9 cellular contexts compared by ENCODE assay signal in genomic region chr10:14382022-14382421, GRCh38. TPM values are rescaled to one million over a fixed set of nuclear protein-coding genes. Genes with fewer than 3 reads are reported as not detected.
DNase-seq lines count a peak whose midpoint lies in the region; ATAC-seq and TF ChIP-seq lines count a peak whose summit lies in the region.
"Had no signal": no experiment of that assay in that cellular context is flagged by ENCODE, and none has a peak within 500 bp of the region (broad histone marks: within the 10 kb centered on the region; RNA-seq: fewer than 3 reads in every experiment).

No MANE protein-coding gene starts in this region.

- H3K9ac ChIP-seq in smooth muscle cell (ENCODE audit: low read depth) = no peak overlapping the region
- H3K9ac ChIP-seq: BLaER1 treated with 17β-estradiol and CSF1 and Interleukin-3, amounts not matched to agents 10 nM and 100 nM had no signal

- POLR2A ChIA-PET in AG04450 (lab: Yijun Ruan, JAX) = no interaction called here

- no peak for TF ChIP-seq POLR2A in Peyer's patch (IDR thresholded peaks at IDR 0.05)

- H3K79me2 ChIP-seq in smooth muscle cell (ENCODE audit: low read depth) = no peaks in the 10 kb centered on the region

- CTCF ChIA-PET in AG04450 (lab: Charles Lee) = interaction anchor here (1.1 to 1.3 kb wide), 2 partner anchors 9 to 14 kb away, joined by 4 to 6 read pairs; no protein-coding TSS in a partner anchor

- H3K4me3 ChIP-seq in AG04450 (ENCODE audit: low read depth, low read length) (no peak overlapping the region), Peyer's patch (no peak overlapping the region), smooth muscle cell (no peak overlapping the region)
- H3K4me3 ChIP-seq: BLaER1 treated with 17β-estradiol and CSF1 and Interleukin-3, amounts not matched to agents 10 nM and 100 nM had no signal

- 77% methylated on average over 5 of the region's 5 CpGs for WGBS in smooth muscle cell (ENCODE audit: low lambda C conversion rate)

- no peak overlapping the region for H3K4me2 ChIP-seq in smooth muscle cell
- H3K4me2 ChIP-seq: BLaER1 treated with 17β-estradiol and CSF1 and Interleukin-3, amounts not matched to agents 10 nM and 100 nM had no signal

- H3K27me3 ChIP-seq in AG04450 (ENCODE audit: control insufficient read depth, insufficient read depth, low read length) (no peaks in the 10 kb centered on the region), Peyer's patch (no peaks in the 10 kb centered on the region), smooth muscle cell (ENCODE audit: low read depth) (no peaks in the 10 kb centered on the region)
- H3K27me3 ChIP-seq: BLaER1 treated with 17β-estradiol and CSF1 and Interleukin-3, amounts not matched to agents 10 nM and 100 nM had no signal

- no peaks in the 10 kb centered on the region for H4K20me1 ChIP-seq in smooth muscle cell (ENCODE audit: low read depth)
- H4K20me1 ChIP-seq: BLaER1 treated with 17β-estradiol and CSF1 and Interleukin-3, amounts not matched to agents 10 nM and 100 nM had no signal

- ATAC-seq in GM21723 (IDR thresholded peaks at IDR 0.05; ENCODE audit: unreplicated experiment) (peak; percentile 82), HG03196 (IDR thresholded peaks at IDR 0.05; ENCODE audit: unreplicated experiment) (no peak)

- H3F3A ChIP-seq in smooth muscle cell (ENCODE audit: low read depth) = peaks cover 10% of the 10 kb centered on the region

- no peaks in the 10 kb centered on the region for H3K9me3 ChIP-seq in AG04450 (ENCODE audit: control insufficient read depth, insufficient read depth, low read length)
- no peaks in the 10 kb centered on the region for H3K9me3 ChIP-seq in Peyer's patch
- no peaks in the 10 kb centered on the region for H3K9me3 ChIP-seq in smooth muscle cell (replicated peaks; ENCODE audit: low read depth)
- H3K9me3 ChIP-seq: BLaER1 treated with 17β-estradiol and CSF1 and Interleukin-3, amounts not matched to agents 10 nM and 100 nM had no signal

- no peak for TF ChIP-seq CTCF in AG04450 (IDR thresholded peaks at IDR 0.05; ENCODE audit: low read depth, low read length)
- TF ChIP-seq CTCF in Peyer's patch (IDR thresholded peaks at IDR 0.05) = no peak
- no peak for TF ChIP-seq CTCF in smooth muscle cell (IDR thresholded peaks at IDR 0.05; ENCODE audit: borderline replicate concordance, insufficient read depth, poor library complexity, severe bottlenecking)

- H3K27ac ChIP-seq in AG04450 (ENCODE audit: low read depth, low read length) (no peak overlapping the region), Peyer's patch (no peak overlapping the region), smooth muscle cell (ENCODE audit: low read depth) (no peak overlapping the region)
- H3K27ac ChIP-seq: BLaER1 treated with 17β-estradiol and CSF1 and Interleukin-3, amounts not matched to agents 10 nM and 100 nM had no signal

- no peaks in the 10 kb centered on the region for H3K4me1 ChIP-seq in Peyer's patch
- peaks cover 12% of the 10 kb centered on the region for H3K4me1 ChIP-seq in smooth muscle cell (ENCODE audit: low read depth)

- H3K36me3 ChIP-seq in Peyer's patch (no peaks in the 10 kb centered on the region), smooth muscle cell (ENCODE audit: low read depth) (no peaks in the 10 kb centered on the region)
- H3K36me3 ChIP-seq: BLaER1 treated with 17β-estradiol and CSF1 and Interleukin-3, amounts not matched to agents 10 nM and 100 nM had no signal

- DNase-seq in AG04450 (ENCODE audit: low read depth, low spot score) (peak; percentile 16), kidney glomerular epithelial cell (lab: John Stamatoyannopoulos, UW) (peak; percentile 93), Peyer's patch (no peak), hippocampal formation (lab: John Stamatoyannopoulos, UW) (no peak), smooth muscle cell (lab: John Stamatoyannopoulos, UW; ENCODE audit: unreplicated experiment) (no peak)
- peak; percentile 47 for DNase-seq in activated CD4-positive, alpha-beta T cell treated with anti-CD3 and anti-CD28 coated beads for 48 hours

- H2AFZ ChIP-seq in smooth muscle cell (ENCODE audit: low read depth) = no peak overlapping the region

RNA-seq across cellular contexts. Expression of gene FRMD4A, which starts 51.3 kb away (rescaled TPM):
- polyA plus RNA-seq in AG04450 (2011; rRNA removed) (45.7 and 47.9 TPM in 2 replicates), smooth muscle cell (3.0 and 3.8 TPM in 2 replicates)
- polyA minus RNA-seq in AG04450 (2011; rRNA and poly(A)+ RNA removed) = 128 and 154 TPM in 2 replicates
- total RNA-seq in Peyer's patch (10 to 100 TPM in 1 of 4 donors, 1 to 10 TPM in 3; 3.0 to 47.9 (median 5.9) TPM), smooth muscle cell (5.4 and 7.7 TPM in 2 replicates)

Comparison
In these comparisons a context has a peak if more than half of its experiments do, and no peak if none do; other contexts are left out.
1. DNase-seq: peak in AG04450 (single experiment), activated CD4-positive, alpha-beta T cell treated with anti-CD3 and anti-CD28 coated beads for 48 hours (single experiment) and kidney glomerular epithelial cell (single experiment); none in Peyer's patch (0 of 3), hippocampal formation (0 of 2) and smooth muscle cell (single experiment).